In the genomic region with DNA sequence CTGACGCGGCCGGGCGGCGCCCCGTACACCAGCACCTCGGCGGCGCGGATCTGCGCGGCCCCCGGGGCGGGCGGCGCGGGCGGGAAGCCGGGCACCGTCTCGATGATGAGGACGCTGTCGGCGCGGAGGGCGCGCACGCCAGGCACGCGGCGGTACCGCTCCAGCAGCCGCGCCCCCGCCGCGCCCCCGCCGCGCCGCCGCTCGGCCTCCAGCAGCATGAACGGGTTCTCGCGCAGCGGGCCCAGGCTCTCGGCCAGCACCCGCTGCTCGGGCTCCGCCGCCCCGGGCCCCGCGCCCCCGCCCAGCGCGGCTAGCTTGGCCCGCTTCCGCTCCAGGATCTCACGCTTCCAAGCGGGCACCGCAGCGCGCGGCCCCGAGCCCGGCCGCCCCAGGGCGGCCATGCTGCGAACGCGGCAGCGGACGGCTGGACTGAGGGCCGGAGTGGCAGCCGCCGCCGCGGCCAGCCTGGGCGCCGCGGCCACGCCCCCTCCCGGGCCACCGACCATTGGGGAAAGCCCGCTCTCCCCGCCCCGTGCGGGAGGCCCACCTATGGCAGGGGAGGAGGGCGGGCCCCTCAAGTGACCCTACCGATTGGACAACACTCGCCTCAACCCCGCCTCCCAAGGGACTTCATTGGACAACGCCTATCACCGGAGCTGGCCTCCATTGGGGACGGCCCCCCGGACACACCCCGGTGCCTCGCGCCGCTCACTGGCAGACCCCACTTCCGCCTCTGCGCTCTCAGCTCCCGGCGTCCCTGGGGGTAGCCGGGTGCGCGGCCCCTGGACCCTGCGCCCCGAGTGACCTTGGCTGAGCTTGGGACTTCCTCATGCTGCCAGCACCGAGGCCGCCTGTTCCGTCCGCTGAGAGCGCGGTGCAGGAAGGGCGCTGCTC, we compare ENCODE assay signal across 8 cellular contexts. TPM values are rescaled to one million over a fixed set of nuclear protein-coding genes. Genes with fewer than 3 reads are reported as not detected.
DNase-seq lines count a peak whose midpoint lies in the region; ATAC-seq, FAIRE-seq and TF ChIP-seq lines count a peak whose summit lies in the region.

A gene with protein sequence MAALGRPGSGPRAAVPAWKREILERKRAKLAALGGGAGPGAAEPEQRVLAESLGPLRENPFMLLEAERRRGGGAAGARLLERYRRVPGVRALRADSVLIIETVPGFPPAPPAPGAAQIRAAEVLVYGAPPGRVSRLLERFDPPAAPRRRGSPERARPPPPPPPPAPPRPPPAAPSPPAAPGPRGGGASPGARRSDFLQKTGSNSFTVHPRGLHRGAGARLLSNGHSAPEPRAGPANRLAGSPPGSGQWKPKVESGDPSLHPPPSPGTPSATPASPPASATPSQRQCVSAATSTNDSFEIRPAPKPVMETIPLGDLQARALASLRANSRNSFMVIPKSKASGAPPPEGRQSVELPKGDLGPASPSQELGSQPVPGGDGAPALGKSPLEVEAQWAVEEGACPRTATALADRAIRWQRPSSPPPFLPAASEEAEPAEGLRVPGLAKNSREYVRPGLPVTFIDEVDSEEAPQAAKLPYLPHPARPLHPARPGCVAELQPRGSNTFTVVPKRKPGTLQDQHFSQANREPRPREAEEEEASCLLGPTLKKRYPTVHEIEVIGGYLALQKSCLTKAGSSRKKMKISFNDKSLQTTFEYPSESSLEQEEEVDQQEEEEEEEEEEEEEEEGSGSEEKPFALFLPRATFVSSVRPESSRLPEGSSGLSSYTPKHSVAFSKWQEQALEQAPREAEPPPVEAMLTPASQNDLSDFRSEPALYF (minus strand): TSS at position 431 of the 894 bp plus-strand sequence. CDS start 30 bp downstream, at position 401.

- POLR2A ChIA-PET in HepG2 (lab: Yijun Ruan, JAX), result interaction anchor here (0.8 to 8.8 kb wide), 23 partner anchors 8 to 145 kb away, joined by 3 to 225 read pairs (median 7); a partner anchor contains a TSS

- peaks cover 4% of the 10 kb centered on the region; the same call in 1 of the 2 replicates for H4K20me1 ChIP-seq in HepG2 (ENCODE audit: insufficient read depth, low read length)

- no TSS peak for BruUV-seq in HepG2 (replicated peaks; lab: Mats Ljungman, UMichigan)

- intact Hi-C loops in HepG2 (cut with micrococcal nuclease; ENCODE audit: unreplicated experiment), result loop anchor here (2.0 kb wide), 1 partner anchor 22 kb away; a partner anchor contains a TSS

- FAIRE-seq in HepG2 (lab: Jason Lieb, UNC), result peak; percentile 94

- peaks cover 71% of the 10 kb centered on the region for H3K4me1 ChIP-seq in HepG2 (ENCODE audit: insufficient read depth, low read length)

- H2AFZ ChIP-seq in HepG2 (ENCODE audit: low read length), result no peak within 1 kb of the TSS

- WGBS in HepG2 (ENCODE audit: low lambda C conversion rate), result 0% methylated on average over 7 of the region's 118 CpGs

- peak within 1 kb of the TSS; percentile 95 for H3K4me2 ChIP-seq in HepG2 (ENCODE audit: low read depth, low read length)

- CTCF ChIA-PET in HepG2 (lab: Yijun Ruan, JAX; ENCODE audit: low intra/inter-chr PET ratio, low total read pairs), result interaction anchor here (1.3 kb wide), 1 partner anchor 12 kb away, joined by 4 read pairs; a partner anchor contains a TSS

- no peaks in the 10 kb centered on the region for H3K9me3 ChIP-seq in HepG2 (ENCODE audit: low read length)

- no peaks in the 10 kb centered on the region; a peak in 1 of 5 replicates for H3K27me3 ChIP-seq in HepG2 (ENCODE audit: control insufficient read depth in 1 of 2, insufficient read depth in 2 of 2, low read length in 2 of 2)

- TF ChIP-seq RAD21 in HepG2 (CRISPR knock-in tag; IDR thresholded peaks at IDR 0.05), result no peak; the same call in 1 of the 2 replicates

- peak within 1 kb of the TSS; percentile 85 for H3K9ac ChIP-seq in HepG2 (ENCODE audit: insufficient read depth, low read depth, low read length)

- no peak for TF ChIP-seq CTCF in HepG2 (CRISPR knock-in tag; IDR thresholded peaks at IDR 0.05)

- DNase-seq in C1 segment of cervical spinal cord (lab: John Stamatoyannopoulos, UW), result peak; percentile 69 to 99 (median 96)
- peak; percentile 98 for DNase-seq in NCI-H748 treated with DMSO at 0.1 percent for 48 hours (lab: John Stamatoyannopoulos, UW)
- DNase-seq in activated CD4-positive, alpha-beta T cell treated with anti-CD3 and anti-CD28 coated beads, Interleukin-2, amount 50 U/mL, for 4 hours, result peak; percentile 98 to 99
- peak; percentile 99 for DNase-seq in dermis blood vessel endothelial cell
- peak; percentile 99 for DNase-seq in HepG2 (ENCODE audit: low spot score)
- DNase-seq in stimulated activated CD4-positive, alpha-beta T cell treated with anti-CD3 and anti-CD28 coated beads, Interleukin-4, amount 100 ng/mL, for 1 hour, result peak; percentile 98

- peak in 1 of 2 experiments; percentile 77; a peak in 2 of 4 replicates for TF ChIP-seq POLR2A in HepG2 (IDR thresholded peaks at IDR 0.05; ENCODE audit: insufficient read depth in 1 of 2, low read depth in 2 of 2, low read length in 2 of 2)

- peak within 1 kb of the TSS; percentile 96 for H3K27ac ChIP-seq in HepG2 (ENCODE audit: extremely low read length, insufficient read depth, low read length)

- H3K79me2 ChIP-seq in HepG2 (ENCODE audit: insufficient read depth, low read length), result peaks cover 63% of the 10 kb centered on the region

- H3K36me3 ChIP-seq in HepG2 (replicated peaks in 1 of 2; ENCODE audit: control insufficient read depth in 1 of 2, insufficient read depth in 2 of 2, low read length in 2 of 2), result no peaks in the 10 kb centered on the region

- ATAC-seq in GM19372 (IDR thresholded peaks at IDR 0.05; ENCODE audit: low read depth, unreplicated experiment), result peak; percentile 90
- ATAC-seq in HG03558 (IDR thresholded peaks at IDR 0.05; ENCODE audit: extremely low read depth, unreplicated experiment), result peak; percentile 56
- peak; percentile 87 for ATAC-seq in HepG2

- TF ChIP-seq EP300 in HepG2 (IDR thresholded peaks at IDR 0.05; ENCODE audit: low read depth in 2 of 2, low read length in 2 of 2) (0 out of 4 replicates have a peak, but pooled peaks of 1 of the 2 experiments have one; percentile 15), HepG2 (CRISPR knock-in tag; IDR thresholded peaks at IDR 0.05; ENCODE audit: borderline replicate concordance) (peak; percentile 59; the same call in 1 of the 2 replicates)

- peak within 1 kb of the TSS; percentile 71 to 78 (median 72) for H3K4me3 ChIP-seq in HepG2 (replicated peaks in 1 of 3; ENCODE audit: insufficient read depth in 1 of 3, low read depth in 2 of 3, low read length in 3 of 3)

- in situ Hi-C loops in HepG2 (cut with HindIII; ENCODE audit: extremely low pct_ligation_motif_present, low pct_unique_long_range_greater_than_20kb), result no loop called here

TF ChIP-seq in HepG2, 621 proteins besides CTCF, POLR2A, EP300 and RAD21 (continues in another document):
- no peak for TF ChIP-seq EHMT2 (IDR thresholded peaks at IDR 0.05; ENCODE audit: borderline replicate concordance, low read depth, low read length)
- 0 out of 2 replicates have a peak, but pooled peaks have one; percentile 40 for TF ChIP-seq DNMT3B (CRISPR knock-in tag; conservative IDR thresholded peaks at IDR 0.05)
- peak; percentile 74 for TF ChIP-seq NR2C2 (CRISPR knock-in tag; IDR thresholded peaks at IDR 0.05; ENCODE audit: borderline replicate concordance)

RNA-seq across cellular contexts. Expression of the gene that starts here (rescaled TPM):
- 4.6 and 6.6 TPM in 2 replicates for total RNA-seq in dermis blood vessel endothelial cell
- 17.5 and 19.2 TPM in 2 replicates for total RNA-seq in HepG2 (2016; rRNA removed; fragmentation: Illumina TruSeq; extraction: Trizol)
- total RNA-seq in HepG2 (2016; cell fraction: cytosol; rRNA removed; fragmentation: Illumina TruSeq; extraction: Trizol; ENCODE audit: low read depth), result 5.6 and 22.6 TPM in 2 replicates
- 15.6 and 20.1 TPM in 2 replicates for total RNA-seq in HepG2 (2016; cell fraction: insoluble cytoplasmic fraction; rRNA removed; fragmentation: Illumina TruSeq; extraction: Trizol)
- 14.6 and 15.6 TPM in 2 replicates for total RNA-seq in HepG2 (2016; cell fraction: membrane; rRNA removed; fragmentation: Illumina TruSeq; extraction: Trizol)
- 13.8 and 14.1 TPM in 2 replicates for total RNA-seq in HepG2 (2016; cell fraction: nucleus; rRNA removed; fragmentation: Illumina TruSeq; extraction: Trizol)
- 10.1 and 12.4 TPM in 2 replicates for polyA plus RNA-seq in HepG2 (2011; rRNA removed)
- 8.3 and 14.4 TPM in 2 replicates for polyA plus RNA-seq in HepG2 (2011; cell fraction: cytosol; rRNA removed)
- polyA plus RNA-seq in HepG2 (2011; cell fraction: nucleus; rRNA removed), result 41.5 and 45.5 TPM in 2 replicates
- 12.2 and 16.0 TPM in 2 replicates for polyA plus RNA-seq in HepG2 (2012)
- 6.0 and 6.8 TPM in 2 replicates for polyA plus RNA-seq in HepG2 (2016; cell fraction: cytosol; fragmentation: Illumina TruSeq; extraction: Trizol; ENCODE audit: low read depth)
- 17.5 and 21.2 TPM in 2 replicates for polyA plus RNA-seq in HepG2 (2016; cell fraction: insoluble cytoplasmic fraction; fragmentation: Illumina TruSeq; extraction: Trizol; ENCODE audit: low read depth)
- polyA plus RNA-seq in HepG2 (2016; cell fraction: membrane; fragmentation: Illumina TruSeq; extraction: Trizol; ENCODE audit: low read depth), result 10.8 and 12.2 TPM in 2 replicates
- 25.7 and 31.2 TPM in 2 replicates for polyA plus RNA-seq in HepG2 (2016; cell fraction: nucleus; fragmentation: Illumina TruSeq; extraction: Trizol; ENCODE audit: insufficient read depth, low read depth)
- polyA minus RNA-seq in HepG2 (2011; rRNA and poly(A)+ RNA removed; ENCODE audit: low replicate concordance), result 13.0 and 24.4 TPM in 2 replicates
- polyA minus RNA-seq in HepG2 (2011; cell fraction: cytosol; rRNA and poly(A)+ RNA removed), result 14.2 and 15.9 TPM in 2 replicates
- polyA minus RNA-seq in HepG2 (2011; cell fraction: nucleus; rRNA and poly(A)+ RNA removed), result 10.0 and 12.4 TPM in 2 replicates

Comparison
In these comparisons a context has a peak if more than half of its experiments do, and no peak if none do; other contexts are left out.
1. Peak in every context shown above with its lines: DNase-seq, ATAC-seq, H3K4me3 ChIP-seq and H3K27ac ChIP-seq.